Comparison of ENCODE assay signal across 8 cellular contexts in genomic region chr18:11852048-11852341, GRCh38. TPM values are rescaled to one million over a fixed set of nuclear protein-coding genes. Genes with fewer than 3 reads are reported as not detected.
A peak's percentile ranks its signal among the peaks of the same experiment; 100 is the strongest.
DNase-seq lines count a peak whose midpoint lies in the region; ATAC-seq and TF ChIP-seq lines count a peak whose summit lies in the region.

No MANE protein-coding gene starts in this region.

- no peak overlapping the region for H4K8ac ChIP-seq in neuronal stem cell (ENCODE audit: low read depth, low read length)

- H3K4me1 ChIP-seq in CD4-positive, CD25-positive, alpha-beta regulatory T cell (ENCODE audit: control insufficient read depth, insufficient read depth, low read length, poor library complexity, severe bottlenecking) = peaks cover 40% of the 10 kb centered on the region
- H3K4me1 ChIP-seq in OCI-LY1 (ENCODE audit: insufficient read depth, low read length, severe bottlenecking) (peaks cover 30% of the 10 kb centered on the region), endocrine pancreas (ENCODE audit: control insufficient read depth, insufficient read depth, low read length) (peaks cover 6% of the 10 kb centered on the region), neuronal stem cell (ENCODE audit: control insufficient read depth in 2 of 2, insufficient read depth in 1 of 2, low read depth in 1 of 2, low read length in 2 of 2) (peaks cover 5 to 12% of the 10 kb centered on the region in 2 donors)

- H3K18ac ChIP-seq in neuronal stem cell (ENCODE audit: low read length) = peak overlapping the region; percentile 36

- H3K27me3 Mint-ChIP-seq in CD4-positive, CD25-positive, alpha-beta regulatory T cell = peaks cover 30% of the 10 kb centered on the region

- peak overlapping the region; percentile 97 for H3K4me3 ChIP-seq in CD4-positive, CD25-positive, alpha-beta regulatory T cell (ENCODE audit: low read depth, low read length)
- peak overlapping the region; percentile 78 for H3K4me3 ChIP-seq in OCI-LY1 (ENCODE audit: low read depth, low read length, poor library complexity, severe bottlenecking)
- peak overlapping the region; percentile 100 for H3K4me3 ChIP-seq in endocrine pancreas (ENCODE audit: control insufficient read depth, insufficient read depth, low read length)
- H3K4me3 ChIP-seq in neuronal stem cell (ENCODE audit: low read length in 2 of 2) = peak overlapping the region; percentile 88 to 96

- H3K14ac ChIP-seq in neuronal stem cell (ENCODE audit: low read length) = no peak overlapping the region

- no peak overlapping the region for H4K91ac ChIP-seq in neuronal stem cell (ENCODE audit: low read depth, low read length, poor library complexity)

- H2BK120ac ChIP-seq in neuronal stem cell (ENCODE audit: low read depth, low read length) = no peak overlapping the region

- peak overlapping the region; percentile 61 for H2BK5ac ChIP-seq in neuronal stem cell (ENCODE audit: low read length)

- ATAC-seq in CD4-positive, CD25-positive, alpha-beta regulatory T cell (ENCODE audit: low read depth in 2 of 2) = no peak
- no peak for ATAC-seq in GM21786 (IDR thresholded peaks at IDR 0.05; ENCODE audit: unreplicated experiment)
- ATAC-seq in HG03097 (IDR thresholded peaks at IDR 0.05; ENCODE audit: low FRiP score, unreplicated experiment) = no peak
- no peak for ATAC-seq in HG02840 (IDR thresholded peaks at IDR 0.05; ENCODE audit: low FRiP score, unreplicated experiment)

- H2AFZ ChIP-seq in OCI-LY1 (ENCODE audit: low read length) (no peak overlapping the region), neuronal stem cell (ENCODE audit: low read length) (peak overlapping the region; percentile 86)

- H3K27me3 ChIP-seq in CD4-positive, CD25-positive, alpha-beta regulatory T cell (ENCODE audit: control insufficient read depth, insufficient read depth, low read length) = no peaks in the 10 kb centered on the region
- H3K27me3 ChIP-seq in OCI-LY1 (ENCODE audit: insufficient read depth, low read length) = no peaks in the 10 kb centered on the region
- no peaks in the 10 kb centered on the region for H3K27me3 ChIP-seq in endocrine pancreas (ENCODE audit: control insufficient read depth, insufficient read depth, low read length)
- no peaks in the 10 kb centered on the region for H3K27me3 ChIP-seq in neuronal stem cell (ENCODE audit: control insufficient read depth in 3 of 3, insufficient read depth in 3 of 3, low read depth in 1 of 3, low read length in 3 of 3)

- H2BK15ac ChIP-seq in neuronal stem cell (ENCODE audit: low read length) = peak overlapping the region; percentile 70

- H4K20me1 ChIP-seq in OCI-LY1 (ENCODE audit: insufficient read depth, low read length) = no peaks in the 10 kb centered on the region

- H3K36me3 ChIP-seq in CD4-positive, CD25-positive, alpha-beta regulatory T cell (ENCODE audit: control insufficient read depth, insufficient read depth, low read length) = peaks cover 3% of the 10 kb centered on the region
- H3K36me3 ChIP-seq in OCI-LY1 (ENCODE audit: insufficient read depth, low read length) (no peaks in the 10 kb centered on the region), endocrine pancreas (ENCODE audit: control insufficient read depth, insufficient read depth, low read length) (no peaks in the 10 kb centered on the region), neuronal stem cell (replicated peaks in 1 of 2; ENCODE audit: control insufficient read depth in 2 of 2, insufficient read depth in 2 of 2, low read length in 2 of 2) (peaks cover 0 to 13% of the 10 kb centered on the region in 2 donors)

- H3K79me1 ChIP-seq in neuronal stem cell (ENCODE audit: low read depth, low read length) = peaks cover 7% of the 10 kb centered on the region

- H3K4me2 ChIP-seq in OCI-LY1 (ENCODE audit: low read length) (peak overlapping the region; percentile 76), neuronal stem cell (ENCODE audit: insufficient read depth, low read length, poor library complexity, severe bottlenecking) (peak overlapping the region; percentile 85)

- peaks cover 12% of the 10 kb centered on the region for H3K79me2 ChIP-seq in OCI-LY1 (ENCODE audit: insufficient read depth, low read length)

- no peak overlapping the region for H2AK5ac ChIP-seq in neuronal stem cell (ENCODE audit: low read depth, low read length)

- peaks cover 6 to 57% (median 32%) of the 10 kb centered on the region in 4 donors for H3K4me1 Mint-ChIP-seq in CD4-positive, CD25-positive, alpha-beta regulatory T cell

- H2BK12ac ChIP-seq in neuronal stem cell (ENCODE audit: low read length) = no peak overlapping the region

- peak overlapping the region; percentile 96 for H3K27ac ChIP-seq in CD4-positive, CD25-positive, alpha-beta regulatory T cell (ENCODE audit: insufficient read depth, low read length, poor library complexity, severe bottlenecking)
- H3K27ac ChIP-seq in OCI-LY1 (ENCODE audit: low read depth, low read length, poor library complexity, severe bottlenecking) (no peak overlapping the region), neuronal stem cell (replicated peaks; ENCODE audit: low read length) (no peak overlapping the region)

- no peaks in the 10 kb centered on the region for H3K9me3 ChIP-seq in CD4-positive, CD25-positive, alpha-beta regulatory T cell (ENCODE audit: control insufficient read depth in 2 of 2, low read length in 2 of 2)
- no peaks in the 10 kb centered on the region for H3K9me3 ChIP-seq in OCI-LY1 (ENCODE audit: low read length)
- no peaks in the 10 kb centered on the region for H3K9me3 ChIP-seq in endocrine pancreas (ENCODE audit: control insufficient read depth, low read length)
- no peaks in the 10 kb centered on the region for H3K9me3 ChIP-seq in neuronal stem cell (replicated peaks in 1 of 2; ENCODE audit: control insufficient read depth in 2 of 2, insufficient read depth in 1 of 2, low read depth in 1 of 2, low read length in 2 of 2)

- H3K23ac ChIP-seq in neuronal stem cell (ENCODE audit: low read depth, low read length, poor library complexity) = peak overlapping the region; percentile 92

- no peaks in the 10 kb centered on the region for H3F3A ChIP-seq in OCI-LY1 (ENCODE audit: insufficient read depth, low read length)

- H3K9me3 Mint-ChIP-seq in CD4-positive, CD25-positive, alpha-beta regulatory T cell = no peaks in the 10 kb centered on the region

- H3K4me3 Mint-ChIP-seq in CD4-positive, CD25-positive, alpha-beta regulatory T cell = peak overlapping the region; percentile 97 to 100 (median 100)

- no peaks in the 10 kb centered on the region for H3K9me2 ChIP-seq in OCI-LY1 (ENCODE audit: low read depth, low read length)

- H3K27ac Mint-ChIP-seq in CD4-positive, CD25-positive, alpha-beta regulatory T cell = peak overlapping the region; percentile 99 to 100 (median 100)

- DNase-seq in CD4-positive, CD25-positive, alpha-beta regulatory T cell = no peak
- DNase-seq in neuronal stem cell (ENCODE audit: low spot score) = no peak
- DNase-seq in NCI-H82 treated with DMSO at 0.1 percent for 48 hours (lab: John Stamatoyannopoulos, UW; ENCODE audit: unreplicated experiment) = no peak

- no peak for TF ChIP-seq CTCF in OCI-LY1 (IDR thresholded peaks at IDR 0.05; ENCODE audit: low read length)

- peak overlapping the region; percentile 82 for H3K9ac ChIP-seq in OCI-LY1 (ENCODE audit: low read length)
- H3K9ac ChIP-seq in endocrine pancreas (ENCODE audit: control insufficient read depth, insufficient read depth, low read length) = peak overlapping the region; percentile 100
- peak overlapping the region; percentile 91 for H3K9ac ChIP-seq in neuronal stem cell (ENCODE audit: low read depth, low read length, poor library complexity)

- peaks cover 7% of the 10 kb centered on the region for H3K36me3 Mint-ChIP-seq in CD4-positive, CD25-positive, alpha-beta regulatory T cell

- H3K4ac ChIP-seq in neuronal stem cell (ENCODE audit: low read length) = no peak overlapping the region

- WGBS in neuronal stem cell (ENCODE audit: extremely low coverage in 2 of 2, insufficient read length in 2 of 2, insufficient replicate concordance in 1 of 2), 2 donors = no CpG with 5 or more reads among the region's 9 CpGs

RNA-seq across cellular contexts. Expression of gene CHMP1B, which starts 0.8 kb away (rescaled TPM):
- 113 TPM for total RNA-seq in CD4-positive, CD25-positive, alpha-beta regulatory T cell
- 10 to 100 TPM; 55.4 to 68.2 (median 64.9) TPM for polyA plus RNA-seq in CD4-positive, CD25-positive, alpha-beta regulatory T cell
- polyA plus RNA-seq in neuronal stem cell (2013, experiment 1 of 2) = 31.5 TPM
- polyA plus RNA-seq in neuronal stem cell (2013, experiment 2 of 2) = 31.3 TPM

RNA-seq across cellular contexts. Expression of gene MPPE1, which starts 56.1 kb away (rescaled TPM):
- total RNA-seq in CD4-positive, CD25-positive, alpha-beta regulatory T cell = 97.4 TPM
- polyA plus RNA-seq in CD4-positive, CD25-positive, alpha-beta regulatory T cell = 10 to 100 TPM; 40.9 to 63.2 (median 57.2) TPM
- 7.6 TPM for polyA plus RNA-seq in neuronal stem cell (2013, experiment 1 of 2)
- polyA plus RNA-seq in neuronal stem cell (2013, experiment 2 of 2) = 8.1 TPM
